In the genomic region with DNA sequence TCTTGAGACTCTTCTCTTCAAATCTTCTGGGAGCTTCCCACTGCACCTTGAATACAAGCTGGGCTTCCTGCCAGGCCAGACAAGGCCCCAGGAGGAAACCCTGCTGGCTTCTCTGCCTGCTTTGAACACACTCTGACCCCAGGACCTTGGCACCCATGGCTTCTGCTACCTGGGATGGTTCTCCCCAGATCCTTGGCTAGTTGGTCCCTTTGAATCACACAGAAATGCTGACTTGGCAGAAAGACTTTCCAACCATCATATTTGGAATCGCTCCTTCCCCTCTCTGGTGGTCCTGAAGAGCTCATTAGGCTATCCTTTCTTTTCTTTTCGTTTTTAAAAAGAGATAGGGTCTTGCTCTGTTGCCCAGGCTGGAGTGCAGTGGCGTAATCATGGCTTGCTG, we compare ENCODE assay signal across 11 cellular contexts.
DNase-seq lines count a peak whose midpoint lies in the region; ATAC-seq and TF ChIP-seq lines count a peak whose summit lies in the region.
"Had no signal": no experiment of that assay in that cellular context is flagged by ENCODE, and none has a peak within 500 bp of the region (broad histone marks: within the 10 kb centered on the region; RNA-seq: fewer than 3 reads in every experiment).

No MANE protein-coding gene starts in this region.

- H3K4me3 Mint-ChIP-seq in WTC11 (no peak overlapping the region), memory B cell (no peak overlapping the region)
- no peak overlapping the region for H3K4me3 Mint-ChIP-seq in activated T-helper 1 cell treated with anti-CD3 and anti-CD28 coated beads, Interleukin-12 subunit alpha, Interleukin-12 subunit beta, Interleukin-2, Interleukin-4 antibody, amounts not matched to agents 30 ng/mL and 10 ng/mL and 1 ng/mL, durations not matched to agents 14 hours and 24 hours and 36 hours
- H3K4me3 Mint-ChIP-seq: IgD-negative memory B cell had no signal

- H4K20me1 ChIP-seq in BLaER1 = no peaks in the 10 kb centered on the region

- H3K9me3 Mint-ChIP-seq in WTC11 = no peaks in the 10 kb centered on the region
- no peaks in the 10 kb centered on the region for H3K9me3 Mint-ChIP-seq in memory B cell
- H3K9me3 Mint-ChIP-seq in activated T-helper 1 cell treated with anti-CD3 and anti-CD28 coated beads, Interleukin-12 subunit alpha, Interleukin-12 subunit beta, Interleukin-2, Interleukin-4 antibody, amounts not matched to agents 30 ng/mL and 10 ng/mL and 1 ng/mL, durations not matched to agents 14 hours and 24 hours and 36 hours = no peaks in the 10 kb centered on the region
- H3K9me3 Mint-ChIP-seq: IgD-negative memory B cell had no signal

- ATAC-seq in WTC11 (no peak), memory B cell (ENCODE audit: low read depth) (no peak)

- H3K27ac Mint-ChIP-seq in WTC11 = 0 out of 2 replicates have a peak overlapping the region, but pooled peaks have one; percentile 49
- peak overlapping the region; percentile 29 for H3K27ac Mint-ChIP-seq in memory B cell
- no peak overlapping the region for H3K27ac Mint-ChIP-seq in activated T-helper 1 cell treated with anti-CD3 and anti-CD28 coated beads, Interleukin-12 subunit alpha, Interleukin-12 subunit beta, Interleukin-2, Interleukin-4 antibody, amounts not matched to agents 30 ng/mL and 10 ng/mL and 1 ng/mL, durations not matched to agents 14 hours and 24 hours and 36 hours
- H3K27ac Mint-ChIP-seq: IgD-negative memory B cell had no signal

- no peak overlapping the region for H3K27ac ChIP-seq in BLaER1
- H3K27ac ChIP-seq in HEK293 (ENCODE audit: extremely low read depth, low read depth, low read length) = no peak overlapping the region
- H3K27ac ChIP-seq: GM23248 had no signal

- H3K36me3 ChIP-seq in BLaER1 = no peaks in the 10 kb centered on the region
- no peaks in the 10 kb centered on the region for H3K36me3 ChIP-seq in HEK293 (ENCODE audit: control insufficient read depth in 2 of 2, insufficient read depth in 1 of 2, low read length in 2 of 2)

- CTCF ChIA-PET in HEK293 (lab: Yijun Ruan, JAX) = interaction anchor here (0.6 to 0.7 kb wide), 3 partner anchors 14 to 343 kb away, joined by 3 read pairs; no protein-coding TSS in a partner anchor
- CTCF ChIA-PET in WTC11 (lab: Charles Lee) = no interaction called here

- H3K4me3 ChIP-seq in BLaER1 = no peak overlapping the region
- H3K4me3 ChIP-seq in HEK293 (ENCODE audit: low read depth, low read length) = no peak overlapping the region
- H3K4me3 ChIP-seq: GM23248 had no signal

- POLR2A ChIA-PET in HEK293 (lab: Yijun Ruan, JAX) = no interaction called here
- POLR2A ChIA-PET in WTC11 (lab: Charles Lee) = no interaction called here

- H3K4me2 ChIP-seq in BLaER1 = peak overlapping the region; percentile 25; the same call in 1 of the 2 replicates

- no peaks in the 10 kb centered on the region for H3K4me1 Mint-ChIP-seq in WTC11
- H3K4me1 Mint-ChIP-seq in memory B cell = peaks cover 18% of the 10 kb centered on the region
- no peaks in the 10 kb centered on the region for H3K4me1 Mint-ChIP-seq in activated T-helper 1 cell treated with anti-CD3 and anti-CD28 coated beads, Interleukin-12 subunit alpha, Interleukin-12 subunit beta, Interleukin-2, Interleukin-4 antibody, amounts not matched to agents 30 ng/mL and 10 ng/mL and 1 ng/mL, durations not matched to agents 14 hours and 24 hours and 36 hours (ENCODE audit: low read depth)

- no peaks in the 10 kb centered on the region for H3K36me3 Mint-ChIP-seq in WTC11
- H3K36me3 Mint-ChIP-seq in memory B cell = peaks cover 12% of the 10 kb centered on the region
- H3K36me3 Mint-ChIP-seq in activated T-helper 1 cell treated with anti-CD3 and anti-CD28 coated beads, Interleukin-12 subunit alpha, Interleukin-12 subunit beta, Interleukin-2, Interleukin-4 antibody, amounts not matched to agents 30 ng/mL and 10 ng/mL and 1 ng/mL, durations not matched to agents 14 hours and 24 hours and 36 hours (ENCODE audit: low read depth) = peaks cover 2% of the 10 kb centered on the region

- no peak overlapping the region for H3K9ac ChIP-seq in BLaER1
- H3K9ac ChIP-seq: GM23248 had no signal

- peaks cover 22% of the 10 kb centered on the region for H3K4me1 ChIP-seq in BLaER1
- peaks cover 5% of the 10 kb centered on the region; the same call in 1 of the 2 replicates for H3K4me1 ChIP-seq in HEK293 (ENCODE audit: control insufficient read depth, insufficient read depth, low read length)

- TF ChIP-seq CTCF in HEK293 (tag by site-specific recombination; IDR thresholded peaks at IDR 0.05) = no peak
- TF ChIP-seq CTCF in WTC11 (IDR thresholded peaks at IDR 0.05) = no peak

- no peaks in the 10 kb centered on the region for H3K27me3 ChIP-seq in BLaER1

- H3K9me3 ChIP-seq in BLaER1 (no peaks in the 10 kb centered on the region), HEK293 (ENCODE audit: control insufficient read depth, insufficient read depth, low read depth, low read length) (no peaks in the 10 kb centered on the region)

- intact Hi-C loops in activated T-helper 1 cell treated with anti-CD3 and anti-CD28 coated beads, Interleukin-12 subunit alpha, Interleukin-12 subunit beta, Interleukin-2, Interleukin-4 antibody, amounts not matched to agents 30 ng/mL and 10 ng/mL and 1 ng/mL, durations not matched to agents 14 hours and 24 hours and 36 hours (cut with micrococcal nuclease) = no loop called here

- H3K27me3 Mint-ChIP-seq in WTC11 (ENCODE audit: low read depth) (no peaks in the 10 kb centered on the region), memory B cell (no peaks in the 10 kb centered on the region)
- no peaks in the 10 kb centered on the region for H3K27me3 Mint-ChIP-seq in activated T-helper 1 cell treated with anti-CD3 and anti-CD28 coated beads, Interleukin-12 subunit alpha, Interleukin-12 subunit beta, Interleukin-2, Interleukin-4 antibody, amounts not matched to agents 30 ng/mL and 10 ng/mL and 1 ng/mL, durations not matched to agents 14 hours and 24 hours and 36 hours (ENCODE audit: insufficient read depth)
- H3K27me3 Mint-ChIP-seq: IgD-negative memory B cell had no signal

- DNase-seq in WTC11 (ENCODE audit: low spot score) = no peak
- no peak for DNase-seq in memory B cell (ENCODE audit: low spot score in 2 of 2)
- no peak for DNase-seq in LoVo (ENCODE audit: low spot score)
- no peak for DNase-seq in cortex of kidney (lab: John Stamatoyannopoulos, UW)
- no peak for DNase-seq in activated T-helper 1 cell treated with anti-CD3 and anti-CD28 coated beads, Interleukin-12 subunit alpha, Interleukin-12 subunit beta, Interleukin-2, Interleukin-4 antibody, amounts not matched to agents 30 ng/mL and 10 ng/mL and 1 ng/mL, durations not matched to agents 14 hours and 24 hours and 36 hours (ENCODE audit: low spot score)
- DNase-seq: DMS53, GM23248, H7 had no signal

TF ChIP-seq in HEK293, 187 proteins besides CTCF, POLR2A, EP300 and RAD21 (continues in another document):
- TF ChIP-seq, protein P1, sequence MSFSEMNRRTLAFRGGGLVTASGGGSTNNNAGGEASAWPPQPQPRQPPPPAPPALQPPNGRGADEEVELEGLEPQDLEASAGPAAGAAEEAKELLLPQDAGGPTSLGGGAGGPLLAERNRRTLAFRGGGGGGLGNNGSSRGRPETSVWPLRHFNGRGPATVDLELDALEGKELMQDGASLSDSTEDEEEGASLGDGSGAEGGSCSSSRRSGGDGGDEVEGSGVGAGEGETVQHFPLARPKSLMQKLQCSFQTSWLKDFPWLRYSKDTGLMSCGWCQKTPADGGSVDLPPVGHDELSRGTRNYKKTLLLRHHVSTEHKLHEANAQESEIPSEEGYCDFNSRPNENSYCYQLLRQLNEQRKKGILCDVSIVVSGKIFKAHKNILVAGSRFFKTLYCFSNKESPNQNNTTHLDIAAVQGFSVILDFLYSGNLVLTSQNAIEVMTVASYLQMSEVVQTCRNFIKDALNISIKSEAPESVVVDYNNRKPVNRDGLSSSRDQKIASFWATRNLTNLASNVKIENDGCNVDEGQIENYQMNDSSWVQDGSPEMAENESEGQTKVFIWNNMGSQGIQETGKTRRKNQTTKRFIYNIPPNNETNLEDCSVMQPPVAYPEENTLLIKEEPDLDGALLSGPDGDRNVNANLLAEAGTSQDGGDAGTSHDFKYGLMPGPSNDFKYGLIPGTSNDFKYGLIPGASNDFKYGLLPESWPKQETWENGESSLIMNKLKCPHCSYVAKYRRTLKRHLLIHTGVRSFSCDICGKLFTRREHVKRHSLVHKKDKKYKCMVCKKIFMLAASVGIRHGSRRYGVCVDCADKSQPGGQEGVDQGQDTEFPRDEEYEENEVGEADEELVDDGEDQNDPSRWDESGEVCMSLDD (tag by site-specific recombination; IDR thresholded peaks at IDR 0.05) = no peak
- TF ChIP-seq ZNF48 (tag by site-specific recombination; IDR thresholded peaks at IDR 0.05) = no peak
- TF ChIP-seq ZNF175 (tag by site-specific recombination; IDR thresholded peaks at IDR 0.05) = no peak
- TF ChIP-seq ZIC2 (tag by site-specific recombination; IDR thresholded peaks at IDR 0.05) = peak; percentile 54

TF ChIP-seq in WTC11, 78 proteins besides CTCF, POLR2A, EP300 and RAD21 (continues in another document):
- TF ChIP-seq, protein P2, sequence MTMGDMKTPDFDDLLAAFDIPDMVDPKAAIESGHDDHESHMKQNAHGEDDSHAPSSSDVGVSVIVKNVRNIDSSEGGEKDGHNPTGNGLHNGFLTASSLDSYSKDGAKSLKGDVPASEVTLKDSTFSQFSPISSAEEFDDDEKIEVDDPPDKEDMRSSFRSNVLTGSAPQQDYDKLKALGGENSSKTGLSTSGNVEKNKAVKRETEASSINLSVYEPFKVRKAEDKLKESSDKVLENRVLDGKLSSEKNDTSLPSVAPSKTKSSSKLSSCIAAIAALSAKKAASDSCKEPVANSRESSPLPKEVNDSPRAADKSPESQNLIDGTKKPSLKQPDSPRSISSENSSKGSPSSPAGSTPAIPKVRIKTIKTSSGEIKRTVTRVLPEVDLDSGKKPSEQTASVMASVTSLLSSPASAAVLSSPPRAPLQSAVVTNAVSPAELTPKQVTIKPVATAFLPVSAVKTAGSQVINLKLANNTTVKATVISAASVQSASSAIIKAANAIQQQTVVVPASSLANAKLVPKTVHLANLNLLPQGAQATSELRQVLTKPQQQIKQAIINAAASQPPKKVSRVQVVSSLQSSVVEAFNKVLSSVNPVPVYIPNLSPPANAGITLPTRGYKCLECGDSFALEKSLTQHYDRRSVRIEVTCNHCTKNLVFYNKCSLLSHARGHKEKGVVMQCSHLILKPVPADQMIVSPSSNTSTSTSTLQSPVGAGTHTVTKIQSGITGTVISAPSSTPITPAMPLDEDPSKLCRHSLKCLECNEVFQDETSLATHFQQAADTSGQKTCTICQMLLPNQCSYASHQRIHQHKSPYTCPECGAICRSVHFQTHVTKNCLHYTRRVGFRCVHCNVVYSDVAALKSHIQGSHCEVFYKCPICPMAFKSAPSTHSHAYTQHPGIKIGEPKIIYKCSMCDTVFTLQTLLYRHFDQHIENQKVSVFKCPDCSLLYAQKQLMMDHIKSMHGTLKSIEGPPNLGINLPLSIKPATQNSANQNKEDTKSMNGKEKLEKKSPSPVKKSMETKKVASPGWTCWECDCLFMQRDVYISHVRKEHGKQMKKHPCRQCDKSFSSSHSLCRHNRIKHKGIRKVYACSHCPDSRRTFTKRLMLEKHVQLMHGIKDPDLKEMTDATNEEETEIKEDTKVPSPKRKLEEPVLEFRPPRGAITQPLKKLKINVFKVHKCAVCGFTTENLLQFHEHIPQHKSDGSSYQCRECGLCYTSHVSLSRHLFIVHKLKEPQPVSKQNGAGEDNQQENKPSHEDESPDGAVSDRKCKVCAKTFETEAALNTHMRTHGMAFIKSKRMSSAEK (CRISPR knock-in tag; IDR thresholded peaks at IDR 0.05; ENCODE audit: borderline replicate concordance) = no peak
- TF ChIP-seq ATF1 (CRISPR knock-in tag; IDR thresholded peaks at IDR 0.05) = no peak
